Comparison of ENCODE assay signal across 25 cellular contexts in the genomic region with DNA sequence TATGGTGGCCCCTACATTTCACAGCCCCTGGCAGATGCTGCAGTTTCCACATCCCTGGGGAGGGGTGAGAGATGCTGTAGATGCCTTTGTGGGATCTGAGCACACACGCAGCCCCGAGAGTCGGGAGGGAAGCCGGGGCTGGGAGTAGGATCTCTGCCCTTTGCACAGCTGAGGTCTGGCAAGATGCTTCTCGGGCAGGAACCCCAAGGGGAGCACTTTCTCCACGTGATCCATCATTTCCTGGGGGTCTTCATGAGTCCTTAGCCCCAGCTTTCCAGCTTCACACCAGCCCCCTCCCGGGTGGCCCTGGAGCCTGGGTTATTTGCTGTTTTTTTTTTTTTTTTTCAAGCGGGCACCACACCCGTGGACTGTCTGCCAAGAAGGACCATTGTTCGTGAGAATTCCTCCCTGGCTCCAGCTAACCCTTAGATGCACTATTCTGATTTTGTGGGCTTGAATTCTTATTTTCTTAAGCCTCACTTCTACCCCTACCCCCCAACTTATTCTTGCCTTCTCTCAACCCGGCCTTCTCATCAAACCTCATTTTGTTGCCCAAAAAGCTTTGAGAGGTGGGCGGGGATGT. TPM values are rescaled to one million over a fixed set of nuclear protein-coding genes. Genes with fewer than 3 reads are reported as not detected.
DNase-seq lines count a peak whose midpoint lies in the region; ATAC-seq, FAIRE-seq and TF ChIP-seq lines count a peak whose summit lies in the region.
"Had no signal": no experiment of that assay in that cellular context is flagged by ENCODE, and none has a peak within 500 bp of the region (broad histone marks: within the 10 kb centered on the region; RNA-seq: fewer than 3 reads in every experiment).

No MANE protein-coding gene starts in this region.

- WGBS in esophagus, 2 donors: 25 to 37% methylated on average over 12 of the region's 12 CpGs
- 22 to 48% (median 37%) methylated on average over 12 of the region's 12 CpGs for WGBS in stomach, 5 donors

- H3K4me3 ChIP-seq in esophagus (ENCODE audit: low read depth in 1 of 2, low read length in 2 of 2) (no peak overlapping the region), kidney (ENCODE audit: low read length in 2 of 2) (no peak overlapping the region), stomach (no peak overlapping the region)
- H3K4me3 ChIP-seq: A549, K562, SK-N-MC had no signal

- TF ChIP-seq EP300 in stomach (IDR thresholded peaks at IDR 0.05): no peak

- ATAC-seq in HG03354 (IDR thresholded peaks at IDR 0.05; ENCODE audit: poor library complexity, severe bottlenecking, unreplicated experiment) (no peak), HG03432 (IDR thresholded peaks at IDR 0.05; ENCODE audit: unreplicated experiment) (no peak)
- ATAC-seq: A549; K562; naive thymus-derived CD4-positive, alpha-beta T cell; T-helper 17 cell had no signal

- TF ChIP-seq CTCF in kidney (IDR thresholded peaks at IDR 0.05; ENCODE audit: borderline replicate concordance, extremely low read depth, insufficient read depth) (no peak), stomach (IDR thresholded peaks at IDR 0.05) (no peak)

- DNase-seq in AG08395 (ENCODE audit: low spot score): peak; percentile 15
- DNase-seq in kidney: peak; percentile 31
- DNase-seq in stomach: no peak
- DNase-seq in stimulated activated CD4-positive, alpha-beta T cell treated with anti-CD3 and anti-CD28 coated beads, Interleukin-4, amount 100 ng/mL, for 1 hour: no peak
- DNase-seq in SW 1271 (lab: John Stamatoyannopoulos, UW): no peak
- DNase-seq: activated CD8-positive, alpha-beta memory T cell treated with anti-CD3 and anti-CD28 coated beads for 24 hours; activated T-cell treated with anti-CD3 and anti-CD28 coated beads, Interleukin-2, amount 50 U/mL, for 24 hours; brain microvascular endothelial cell; Caco-2; DMS79 treated with DMSO at 0.1 percent for 48 hours; effector CD8-positive, alpha-beta T cell; MM.1S; naive thymus-derived CD4-positive, alpha-beta T cell; NCI-H1436 treated with DMSO at 0.1 percent for 48 hours; NCI-H526; stimulated activated naive CD4-positive, alpha-beta T cell treated with Interleukin-2 at 50 U/mL for 16 hours; T-helper 17 cell had no signal

- peaks cover 9 to 30% of the 10 kb centered on the region in 2 donors for H3K4me1 ChIP-seq in esophagus (ENCODE audit: control insufficient read depth in 2 of 2, insufficient read depth in 2 of 2, low read length in 1 of 2)
- no peaks in the 10 kb centered on the region for H3K4me1 ChIP-seq in kidney (ENCODE audit: control insufficient read depth in 1 of 2, insufficient read depth in 1 of 2, low read depth in 1 of 2, low read length in 2 of 2)
- H3K4me1 ChIP-seq in stomach: peaks cover 16 to 29% (median 22%) of the 10 kb centered on the region in 4 donors
- H3K4me1 ChIP-seq: A549, Caco-2 had no signal

- intact Hi-C loops in kidney (cut with DNase I) (no loop called here), stomach (cut with DNase I; ENCODE audit: low total_unique reads) (no loop called here)

- H3K27ac ChIP-seq in esophagus (ENCODE audit: low read depth in 2 of 2, low read length in 1 of 2) (peak overlapping the region; percentile 75 to 97), kidney (ENCODE audit: low read depth in 2 of 2, low read length in 2 of 2) (no peak overlapping the region), stomach (peak overlapping the region; percentile 48 to 72 (median 69))
- H3K27ac ChIP-seq: A549, brain microvascular endothelial cell, SK-N-MC had no signal

- H3K36me3 ChIP-seq in esophagus (ENCODE audit: control insufficient read depth in 2 of 2, insufficient read depth in 2 of 2, low read length in 1 of 2): no peaks in the 10 kb centered on the region
- no peaks in the 10 kb centered on the region for H3K36me3 ChIP-seq in kidney (ENCODE audit: control insufficient read depth in 1 of 2, insufficient read depth in 2 of 2, low read length in 2 of 2)
- H3K36me3 ChIP-seq in stomach: no peaks in the 10 kb centered on the region
- H3K36me3 ChIP-seq: brain microvascular endothelial cell had no signal

- H3K27me3 ChIP-seq in esophagus (ENCODE audit: control insufficient read depth in 1 of 2, insufficient read depth in 2 of 2, low read length in 2 of 2) (no peaks in the 10 kb centered on the region), stomach (no peaks in the 10 kb centered on the region)
- H3K27me3 ChIP-seq: brain microvascular endothelial cell had no signal

- H3K9me3 ChIP-seq in esophagus (ENCODE audit: control insufficient read depth in 2 of 2, insufficient read depth in 1 of 2, low read depth in 1 of 2, low read length in 1 of 2) (no peaks in the 10 kb centered on the region), kidney (ENCODE audit: control insufficient read depth in 1 of 2, low read length in 2 of 2) (no peaks in the 10 kb centered on the region), stomach (no peaks in the 10 kb centered on the region)
- H3K9me3 ChIP-seq: A549, Caco-2 had no signal

- H3K9ac ChIP-seq in kidney (ENCODE audit: low read length in 2 of 2): no peak overlapping the region

- no peak for FAIRE-seq in kidney (lab: Jason Lieb, UNC)
- FAIRE-seq: A549, H54, K562 had no signal

- TF ChIP-seq POLR2A in stomach (IDR thresholded peaks at IDR 0.05): no peak

RNA-seq across cellular contexts. Expression of gene NTN1, which starts 50.7 kb away (rescaled TPM):
- polyA plus RNA-seq in esophagus: 10 to 100 TPM; 10.3 to 12.3 TPM
- 1.8 TPM for total RNA-seq in kidney
- 1.8 TPM for polyA plus RNA-seq in kidney (ENCODE audit: insufficient read depth, low read depth, low replicate concordance)
- 10 to 100 TPM in 2 of 5 donors, 1 to 10 TPM in 3; 5.8 to 56.2 (median 9.0) TPM for total RNA-seq in stomach
- 10 to 100 TPM in 1 of 3 donors, 1 to 10 TPM in 2; 2.9 to 16.6 (median 3.3) TPM for polyA plus RNA-seq in stomach
- total RNA-seq: HT1080 had no signal
- polyA plus RNA-seq: K562; naive thymus-derived CD4-positive, alpha-beta T cell had no signal

Comparison
In these comparisons a context has a peak if more than half of its experiments do, and no peak if none do; other contexts are left out.
1. DNase-seq: peak in AG08395 (single experiment) and kidney (single experiment); none in stomach (single experiment), stimulated activated CD4-positive, alpha-beta T cell treated with anti-CD3 and anti-CD28 coated beads, Interleukin-4, amount 100 ng/mL, for 1 hour (single experiment) and SW 1271 (0 of 2).
2. H3K27ac ChIP-seq: peak in esophagus (2 of 2) and stomach (5 of 5); none in kidney (0 of 2).